In genomic region chr2:121570665-121571055, GRCh38 we compare ENCODE assay signal across 30 cellular contexts. TPM values are rescaled to one million over a fixed set of nuclear protein-coding genes. Genes with fewer than 3 reads are reported as not detected.
"Had no signal": no experiment of that assay in that cellular context is flagged by ENCODE, and none has a peak within 500 bp of the region (broad histone marks: within the 10 kb centered on the region; RNA-seq: fewer than 3 reads in every experiment).

No MANE protein-coding gene starts in this region.

- H3K9me3 ChIP-seq: esophagus muscularis mucosa, heart left ventricle, lower lobe of right lung, ovary, sigmoid colon, tibial nerve had no signal

- H3K27ac ChIP-seq: esophagus muscularis mucosa, lower lobe of right lung, ovary, sigmoid colon, WERI-Rb-1 had no signal

- H3K27ac Mint-ChIP-seq: activated naive CD8-positive, alpha-beta T cell; nephron progenitor cell; progenitor cell of endocrine pancreas; stimulated activated naive B cell treated with anti-CD40 and anti-IgM and Interleukin-4, amounts not matched to agents 10 μg/mL and 1 μg/mL and 100 μg/mL, for 72 hours; T-helper 17 cell had no signal

- H3K27me3 ChIP-seq: esophagus muscularis mucosa, heart left ventricle, ovary, sigmoid colon, tibial nerve had no signal

- ATAC-seq: activated CD4-positive, CD25-positive, alpha-beta regulatory T cell treated with anti-CD3 and anti-CD28 coated beads, Interleukin-2, amount 50 U/mL, for 24 hours; heart left ventricle; lower lobe of right lung; stimulated activated naive B cell treated with anti-CD40 and anti-IgM and Interleukin-4, amounts not matched to agents 10 μg/mL and 1 μg/mL and 100 μg/mL, for 72 hours; T-helper 17 cell had no signal

- H3K27me3 Mint-ChIP-seq: activated naive CD8-positive, alpha-beta T cell; progenitor cell of endocrine pancreas; stimulated activated naive B cell treated with anti-CD40 and anti-IgM and Interleukin-4, amounts not matched to agents 10 μg/mL and 1 μg/mL and 100 μg/mL, for 72 hours; T-helper 17 cell had no signal

- H3K4me3 Mint-ChIP-seq: activated naive CD8-positive, alpha-beta T cell; nephron progenitor cell; stimulated activated naive B cell treated with anti-CD40 and anti-IgM and Interleukin-4, amounts not matched to agents 10 μg/mL and 1 μg/mL and 100 μg/mL, for 72 hours had no signal

- DNase-seq: activated CD4-positive, alpha-beta T cell treated with anti-CD3 and anti-CD28 coated beads for 48 hours; activated CD4-positive, alpha-beta T cell treated with anti-CD3 and anti-CD28 coated beads, Interleukin-2, amount 50 U/mL, for 48 hours; activated CD8-positive, alpha-beta memory T cell treated with anti-CD3 and anti-CD28 coated beads for 24 hours; activated effector memory CD4-positive, alpha-beta T cell treated with Interleukin-2 at 50 U/mL for 16 hours; activated naive CD4-positive, alpha-beta T cell treated with Interleukin-2 at 50 U/mL for 16 hours; aorta; cortex of kidney; heart left ventricle; lower lobe of right lung; mesenchymal stem cell; nephron progenitor cell; ovary; sigmoid colon; stimulated activated CD4-positive, alpha-beta T cell treated with anti-CD3 and anti-CD28 coated beads, Interleukin-1b, Interleukin-23, amount 100 ng/mL, for 48 hours; stimulated activated CD4-positive, alpha-beta T cell treated with anti-CD3 and anti-CD28 coated beads, Interleukin-4, amount 100 ng/mL, for 4 hours; stimulated activated naive B cell treated with anti-CD40 and anti-IgM and Interleukin-4, amounts not matched to agents 10 μg/mL and 1 μg/mL and 100 μg/mL, for 72 hours; T-helper 17 cell; T1000; WERI-Rb-1 had no signal

- H3K9me3 Mint-ChIP-seq: nephron progenitor cell; stimulated activated naive B cell treated with anti-CD40 and anti-IgM and Interleukin-4, amounts not matched to agents 10 μg/mL and 1 μg/mL and 100 μg/mL, for 72 hours had no signal

- H3K36me3 Mint-ChIP-seq: activated naive CD8-positive, alpha-beta T cell had no signal

- H3K4me3 ChIP-seq: esophagus muscularis mucosa, heart left ventricle, lower lobe of right lung, ovary, sigmoid colon, smooth muscle cell, tibial nerve had no signal

- H3K36me3 ChIP-seq: esophagus muscularis mucosa, ovary, sigmoid colon, tibial nerve, WERI-Rb-1 had no signal

RNA-seq across cellular contexts. Expression of gene RNU4ATAC, which starts 40.0 kb away (rescaled TPM):
- total RNA-seq: aorta, chondrocyte, esophagus muscularis mucosa, heart left ventricle, kidney epithelial cell, mononuclear cell, ovary, progenitor cell of endocrine pancreas, sigmoid colon, smooth muscle cell, T-helper 17 cell, tibial nerve, ureter had no signal
- polyA plus RNA-seq: adipose tissue, aorta, heart left ventricle, ovary, sigmoid colon had no signal
